ENCODE assay signal across 1 cellular context in genomic region chr6:1182722-1183521, GRCh38.
TF ChIP-seq lines count a peak whose summit lies in the region.

No MANE protein-coding gene starts in this region.

TF ChIP-seq in HepG2, 621 proteins besides CTCF, POLR2A, EP300 and RAD21 (continued from another document):
- TF ChIP-seq POGK (CRISPR knock-in tag; conservative IDR thresholded peaks at IDR 0.05) (0 out of 2 replicates have a peak, but pooled peaks have one; percentile 31), SIX1 (CRISPR knock-in tag; IDR thresholded peaks at IDR 0.05; ENCODE audit: borderline replicate concordance) (peak; percentile 48; the same call in 1 of the 2 replicates), ARNTL (CRISPR knock-in tag; IDR thresholded peaks at IDR 0.05) (peak; percentile 66), ZNF543 (CRISPR knock-in tag; IDR thresholded peaks at IDR 0.05) (0 out of 2 replicates have a peak, but pooled peaks have one; percentile 31), ZNF331 (CRISPR knock-in tag; IDR thresholded peaks at IDR 0.05) (peak; percentile 76), ZKSCAN1 (IDR thresholded peaks at IDR 0.05; ENCODE audit: low read length) (peak; percentile 89), KDM6A (CRISPR knock-in tag; IDR thresholded peaks at IDR 0.05; ENCODE audit: low read depth) (0 out of 2 replicates have a peak, but pooled peaks have one; percentile 38), THAP8 (CRISPR knock-in tag; IDR thresholded peaks at IDR 0.05; ENCODE audit: borderline replicate concordance) (peak; percentile 31; the same call in 1 of the 2 replicates), SOX13 (IDR thresholded peaks at IDR 0.05) (no peak), SOX13 (CRISPR knock-in tag; conservative IDR thresholded peaks at IDR 0.05 in 1 of 2, IDR thresholded peaks at IDR 0.05 in 1 of 2) (peak in 1 of 2 experiments; percentile 78; a peak in 1 of 4 replicates), NCOA2 (CRISPR knock-in tag; IDR thresholded peaks at IDR 0.05) (peak; percentile 69; the same call in 1 of the 2 replicates), FOXP1 (IDR thresholded peaks at IDR 0.05) (no peak), FOXP1 (CRISPR knock-in tag; IDR thresholded peaks at IDR 0.05) (peak; percentile 42; the same call in 1 of the 2 replicates), TAF1 (CRISPR knock-in tag; IDR thresholded peaks at IDR 0.05) (0 out of 2 replicates have a peak, but pooled peaks have one; percentile 19), HDAC1 (CRISPR knock-in tag; IDR thresholded peaks at IDR 0.05) (peak; percentile 54; the same call in 1 of the 2 replicates), ZNF136 (CRISPR knock-in tag; IDR thresholded peaks at IDR 0.05; ENCODE audit: low read depth) (no peak), CEBPG (CRISPR knock-in tag; IDR thresholded peaks at IDR 0.05) (peak; percentile 85)
- TF ChIP-seq, protein P1, sequence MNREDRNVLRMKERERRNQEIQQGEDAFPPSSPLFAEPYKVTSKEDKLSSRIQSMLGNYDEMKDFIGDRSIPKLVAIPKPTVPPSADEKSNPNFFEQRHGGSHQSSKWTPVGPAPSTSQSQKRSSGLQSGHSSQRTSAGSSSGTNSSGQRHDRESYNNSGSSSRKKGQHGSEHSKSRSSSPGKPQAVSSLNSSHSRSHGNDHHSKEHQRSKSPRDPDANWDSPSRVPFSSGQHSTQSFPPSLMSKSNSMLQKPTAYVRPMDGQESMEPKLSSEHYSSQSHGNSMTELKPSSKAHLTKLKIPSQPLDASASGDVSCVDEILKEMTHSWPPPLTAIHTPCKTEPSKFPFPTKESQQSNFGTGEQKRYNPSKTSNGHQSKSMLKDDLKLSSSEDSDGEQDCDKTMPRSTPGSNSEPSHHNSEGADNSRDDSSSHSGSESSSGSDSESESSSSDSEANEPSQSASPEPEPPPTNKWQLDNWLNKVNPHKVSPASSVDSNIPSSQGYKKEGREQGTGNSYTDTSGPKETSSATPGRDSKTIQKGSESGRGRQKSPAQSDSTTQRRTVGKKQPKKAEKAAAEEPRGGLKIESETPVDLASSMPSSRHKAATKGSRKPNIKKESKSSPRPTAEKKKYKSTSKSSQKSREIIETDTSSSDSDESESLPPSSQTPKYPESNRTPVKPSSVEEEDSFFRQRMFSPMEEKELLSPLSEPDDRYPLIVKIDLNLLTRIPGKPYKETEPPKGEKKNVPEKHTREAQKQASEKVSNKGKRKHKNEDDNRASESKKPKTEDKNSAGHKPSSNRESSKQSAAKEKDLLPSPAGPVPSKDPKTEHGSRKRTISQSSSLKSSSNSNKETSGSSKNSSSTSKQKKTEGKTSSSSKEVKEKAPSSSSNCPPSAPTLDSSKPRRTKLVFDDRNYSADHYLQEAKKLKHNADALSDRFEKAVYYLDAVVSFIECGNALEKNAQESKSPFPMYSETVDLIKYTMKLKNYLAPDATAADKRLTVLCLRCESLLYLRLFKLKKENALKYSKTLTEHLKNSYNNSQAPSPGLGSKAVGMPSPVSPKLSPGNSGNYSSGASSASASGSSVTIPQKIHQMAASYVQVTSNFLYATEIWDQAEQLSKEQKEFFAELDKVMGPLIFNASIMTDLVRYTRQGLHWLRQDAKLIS (CRISPR knock-in tag; IDR thresholded peaks at IDR 0.05) = 0 out of 2 replicates have a peak, but pooled peaks have one; percentile 52
- TF ChIP-seq, protein P2, sequence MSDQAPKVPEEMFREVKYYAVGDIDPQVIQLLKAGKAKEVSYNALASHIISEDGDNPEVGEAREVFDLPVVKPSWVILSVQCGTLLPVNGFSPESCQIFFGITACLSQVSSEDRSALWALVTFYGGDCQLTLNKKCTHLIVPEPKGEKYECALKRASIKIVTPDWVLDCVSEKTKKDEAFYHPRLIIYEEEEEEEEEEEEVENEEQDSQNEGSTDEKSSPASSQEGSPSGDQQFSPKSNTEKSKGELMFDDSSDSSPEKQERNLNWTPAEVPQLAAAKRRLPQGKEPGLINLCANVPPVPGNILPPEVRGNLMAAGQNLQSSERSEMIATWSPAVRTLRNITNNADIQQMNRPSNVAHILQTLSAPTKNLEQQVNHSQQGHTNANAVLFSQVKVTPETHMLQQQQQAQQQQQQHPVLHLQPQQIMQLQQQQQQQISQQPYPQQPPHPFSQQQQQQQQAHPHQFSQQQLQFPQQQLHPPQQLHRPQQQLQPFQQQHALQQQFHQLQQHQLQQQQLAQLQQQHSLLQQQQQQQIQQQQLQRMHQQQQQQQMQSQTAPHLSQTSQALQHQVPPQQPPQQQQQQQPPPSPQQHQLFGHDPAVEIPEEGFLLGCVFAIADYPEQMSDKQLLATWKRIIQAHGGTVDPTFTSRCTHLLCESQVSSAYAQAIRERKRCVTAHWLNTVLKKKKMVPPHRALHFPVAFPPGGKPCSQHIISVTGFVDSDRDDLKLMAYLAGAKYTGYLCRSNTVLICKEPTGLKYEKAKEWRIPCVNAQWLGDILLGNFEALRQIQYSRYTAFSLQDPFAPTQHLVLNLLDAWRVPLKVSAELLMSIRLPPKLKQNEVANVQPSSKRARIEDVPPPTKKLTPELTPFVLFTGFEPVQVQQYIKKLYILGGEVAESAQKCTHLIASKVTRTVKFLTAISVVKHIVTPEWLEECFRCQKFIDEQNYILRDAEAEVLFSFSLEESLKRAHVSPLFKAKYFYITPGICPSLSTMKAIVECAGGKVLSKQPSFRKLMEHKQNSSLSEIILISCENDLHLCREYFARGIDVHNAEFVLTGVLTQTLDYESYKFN (CRISPR knock-in tag; conservative IDR thresholded peaks at IDR 0.05) = peak; percentile 81
